22 cellular contexts compared by ENCODE assay signal in genomic region chr2:15385184-15385583, GRCh38.
"Had no signal": no experiment of that assay in that cellular context is flagged by ENCODE, and none has a peak within 500 bp of the region (broad histone marks: within the 10 kb centered on the region; RNA-seq: fewer than 3 reads in every experiment).

No MANE protein-coding gene starts in this region.

- DNase-seq: activated CD4-positive, alpha-beta T cell treated with anti-CD3 and anti-CD28 coated beads, Interleukin-2, amount 10 ng/mL, durations not matched to agents 7 days and 5 days; activated CD4-positive, CD25-positive, alpha-beta regulatory T cell treated with anti-CD3 and anti-CD28 coated beads, Interleukin-2, amount 50 U/mL, for 72 hours; activated CD8-positive, alpha-beta memory T cell treated with anti-CD3 and anti-CD28 coated beads, Interleukin-2, amount 10 ng/mL, durations not matched to agents 7 days and 5 days; activated CD8-positive, alpha-beta T cell treated with anti-CD3 and anti-CD28 coated beads for 36 hours; activated gamma-delta T cell; activated T-cell treated with anti-CD3 and anti-CD28 coated beads for 4 hours; aorta; brain microvascular endothelial cell; caudate nucleus; effector memory CD4-positive, alpha-beta T cell; foreskin keratinocyte; immature natural killer cell; lower lobe of right lung; mesendoderm; mucosa of descending colon; nephron progenitor cell; pancreas; psoas muscle; right cardiac atrium; substantia nigra; tibial artery; WERI-Rb-1 had no signal
